In genomic region chr5:80125962-80126480, GRCh38 we compare ENCODE assay signal across 9 cellular contexts.
A peak's percentile ranks its signal among the peaks of the same experiment; 100 is the strongest.
DNase-seq lines count a peak whose midpoint lies in the region; ATAC-seq, FAIRE-seq and TF ChIP-seq lines count a peak whose summit lies in the region.
"Had no signal": no experiment of that assay in that cellular context is flagged by ENCODE, and none has a peak within 500 bp of the region (broad histone marks: within the 10 kb centered on the region; RNA-seq: fewer than 3 reads in every experiment).

No MANE protein-coding gene starts in this region.

- H3K27ac ChIP-seq in GM12878 (ENCODE audit: control insufficient read depth, insufficient read depth) (peak overlapping the region; percentile 74), pancreas (peak overlapping the region in 2 of 4 donors; percentile 24 to 50)

- WGBS in GM12878 (ENCODE audit: insufficient coverage, insufficient replicate concordance, low lambda C conversion rate, missing lambda C conversion rate) = 0% methylated on average over 4 of the region's 4 CpGs
- 82 to 85% methylated on average over 4 of the region's 4 CpGs for WGBS in pancreas, 2 donors

- no TSS peak for BruUV-seq in GM12878 (replicated peaks; lab: Mats Ljungman, UMichigan)

- TF ChIP-seq EP300 in GM12878 (IDR thresholded peaks at IDR 0.05; ENCODE audit: borderline replicate concordance in 1 of 2, control insufficient read depth in 1 of 2, low read depth in 2 of 2, low read length in 2 of 2) = peak; percentile 97 to 99; a peak in 3 of 4 replicates

- no peaks in the 10 kb centered on the region for H3K79me2 ChIP-seq in GM12878 (ENCODE audit: control insufficient read depth, insufficient read depth, low read length)

- RAD21 ChIA-PET in GM12878 (lab: Charles Lee; ENCODE audit: unreplicated experiment) = interaction anchor here (0.6 to 3.2 kb wide), 22 partner anchors 9 to 1625 kb away, joined by 3 to 41 read pairs (median 4); partner anchors contain the start of genes DHFR, MSH3 and SERINC5

- TF ChIP-seq POLR2A in GM12878 (IDR thresholded peaks at IDR 0.05; ENCODE audit: low read depth, low read length) (no peak), GM12892 (IDR thresholded peaks at IDR 0.05; ENCODE audit: low read depth, low read length) (no peak)

- no peaks in the 10 kb centered on the region for H3K36me3 ChIP-seq in GM12878 (ENCODE audit: control insufficient read depth in 2 of 2, insufficient read depth in 2 of 2, low read length in 1 of 2)
- no peaks in the 10 kb centered on the region for H3K36me3 ChIP-seq in pancreas
- H3K36me3 ChIP-seq: neutrophil had no signal

- DNase-seq in GM10248 (ENCODE audit: extremely low spot score) = peak; percentile 41
- DNase-seq in HT1080 (ENCODE audit: low read depth) = peak; percentile 93
- peak; percentile 93 for DNase-seq in GM12878 (ENCODE audit: low read depth, low spot score)
- no peak for DNase-seq in pancreas
- no peak for DNase-seq in NK-92 (lab: John Stamatoyannopoulos, UW; ENCODE audit: unreplicated experiment)
- DNase-seq in GM12892 (ENCODE audit: insufficient read length) = no peak
- DNase-seq in ecto neural progenitor cell (ENCODE audit: low spot score) = no peak

- peak overlapping the region; percentile 70 for H3K4me2 ChIP-seq in GM12878 (ENCODE audit: control insufficient read depth, insufficient read depth)

- no peak overlapping the region for H3K9ac ChIP-seq in GM12878 (ENCODE audit: control insufficient read depth, insufficient read depth, low read length)

- H3K27me3 ChIP-seq in GM12878 (replicated peaks in 1 of 2; ENCODE audit: control insufficient read depth in 2 of 2, insufficient read depth in 2 of 2, low read length in 1 of 2) (no peaks in the 10 kb centered on the region), pancreas (no peaks in the 10 kb centered on the region)
- H3K27me3 ChIP-seq: neutrophil had no signal

- SMC1A ChIA-PET in GM12878 (lab: Charles Lee; ENCODE audit: uncharacterized antibody, unreplicated experiment) = interaction anchor here (0.7 to 5.0 kb wide), 31 partner anchors 9 to 178 kb away, joined by 3 to 56 read pairs (median 5); partner anchors contain the start of genes MTX3 and SERINC5

- TF ChIP-seq CTCF in GM10248 (IDR thresholded peaks at IDR 0.05; ENCODE audit: control extremely low read depth, extremely low read depth, low read depth, missing control alignments) = no peak
- TF ChIP-seq CTCF in GM12878 (IDR thresholded peaks at IDR 0.05 in 2 of 3, conservative IDR thresholded peaks at IDR 0.05 in 1 of 3; ENCODE audit: control insufficient read depth in 2 of 3, extremely low read depth in 1 of 3, insufficient read depth in 1 of 3, low read depth in 3 of 3, low read length in 3 of 3) = no peak; a peak in 1 of 6 replicates
- no peak for TF ChIP-seq CTCF in pancreas (IDR thresholded peaks at IDR 0.05)

- no peak overlapping the region for H2AFZ ChIP-seq in GM12878 (ENCODE audit: control insufficient read depth, low read depth, low read length)

- no peaks in the 10 kb centered on the region for H4K20me1 ChIP-seq in GM12878 (ENCODE audit: control insufficient read depth, insufficient read depth)

- CTCF ChIA-PET in GM10248 (lab: Yijun Ruan, JAX) (interaction anchor here (0.8 to 2.0 kb wide), 14 partner anchors 8 to 130 kb away, joined by 3 to 9 read pairs (median 4); no protein-coding TSS in a partner anchor), GM12878 (lab: Yijun Ruan, JAX) (interaction anchor here (0.5 to 3.6 kb wide), 11 partner anchors 9 to 1366 kb away, joined by 3 to 26 read pairs (median 4); no protein-coding TSS in a partner anchor)

- in situ Hi-C loops in GM12878 (cut with MboI) = no loop called here

- FAIRE-seq in GM12878 (lab: Jason Lieb, UNC) (peak; percentile 83), pancreas (lab: Jason Lieb, UNC) (no peak), GM12892 (lab: Jason Lieb, UNC) (no peak)

- intact Hi-C loops in GM12878 (cut with micrococcal nuclease; ENCODE audit: unreplicated experiment) (loop anchor here (1.0 to 5.0 kb wide), 3 partner anchors 16 to 131 kb away; no protein-coding TSS in a partner anchor), pancreas (cut with DNase I) (no loop called here)

- H3K4me1 ChIP-seq in GM12878 (ENCODE audit: control insufficient read depth, insufficient read depth, low read length) (peaks cover 28% of the 10 kb centered on the region), pancreas (peaks cover 0 to 7% (median 0%) of the 10 kb centered on the region in 3 donors)

- H3K4me3 ChIP-seq in GM12878 (peak overlapping the region; percentile 32; the same call in 1 of the 2 replicates), pancreas (no peak overlapping the region)

- H3K9me3 ChIP-seq in GM12878 (replicated peaks; ENCODE audit: control insufficient read depth, insufficient read depth, low read length) (peaks cover 5% of the 10 kb centered on the region; the same call in 2 of the 3 replicates), pancreas (no peaks in the 10 kb centered on the region)
- H3K9me3 ChIP-seq: neutrophil had no signal

- TF ChIP-seq RAD21 in GM12878 (IDR thresholded peaks at IDR 0.05; ENCODE audit: insufficient read depth, low read depth, low read length) = no peak

- ATAC-seq in GM21515 (IDR thresholded peaks at IDR 0.05; ENCODE audit: unreplicated experiment) = peak; percentile 47
- ATAC-seq in GM12878 = peak; percentile 81
- peak in 3 of 4 donors; percentile 19 to 74 (median 71) for ATAC-seq in pancreas

- POLR2A ChIA-PET in GM10248 (lab: Yijun Ruan, JAX) = no interaction called here
- POLR2A ChIA-PET in GM12878 (lab: Charles Lee) = interaction anchor here (0.7 to 2.0 kb wide), 16 partner anchors 11 to 141 kb away, joined by 3 to 17 read pairs (median 5); partner anchors contain the start of gene SERINC5

TF ChIP-seq in GM12878, 131 proteins besides CTCF, POLR2A, EP300 and RAD21 (continues in another document):
- TF ChIP-seq CEBPZ (IDR thresholded peaks at IDR 0.05; ENCODE audit: low read depth, low read length) (no peak), ZNF24 (IDR thresholded peaks at IDR 0.05) (peak; percentile 85), EED (IDR thresholded peaks at IDR 0.05; ENCODE audit: low read depth) (peak; percentile 97), PAX5 (IDR thresholded peaks at IDR 0.05; ENCODE audit: borderline replicate concordance, low read depth, low read length) (peak; percentile 87), BCL11A (IDR thresholded peaks at IDR 0.05; ENCODE audit: low read depth, low read length) (peak; percentile 100), ATF7 (IDR thresholded peaks at IDR 0.05; ENCODE audit: low read depth) (peak; percentile 96), BCL3 (IDR thresholded peaks at IDR 0.05; ENCODE audit: borderline replicate concordance, insufficient read depth, low read depth, low read length, poor library complexity, severe bottlenecking) (peak; percentile 52), JUND (IDR thresholded peaks at IDR 0.05; ENCODE audit: low read depth, low read length) (peak; percentile 89), ZNF207 (IDR thresholded peaks at IDR 0.05; ENCODE audit: borderline replicate concordance) (no peak; the same call in 1 of the 2 replicates), YY1 (IDR thresholded peaks at IDR 0.05; ENCODE audit: low read depth, low read length) (no peak), DPF2 (IDR thresholded peaks at IDR 0.05) (peak; percentile 100), IKZF2 (IDR thresholded peaks at IDR 0.05) (peak; percentile 100)
- TF ChIP-seq, protein P1, sequence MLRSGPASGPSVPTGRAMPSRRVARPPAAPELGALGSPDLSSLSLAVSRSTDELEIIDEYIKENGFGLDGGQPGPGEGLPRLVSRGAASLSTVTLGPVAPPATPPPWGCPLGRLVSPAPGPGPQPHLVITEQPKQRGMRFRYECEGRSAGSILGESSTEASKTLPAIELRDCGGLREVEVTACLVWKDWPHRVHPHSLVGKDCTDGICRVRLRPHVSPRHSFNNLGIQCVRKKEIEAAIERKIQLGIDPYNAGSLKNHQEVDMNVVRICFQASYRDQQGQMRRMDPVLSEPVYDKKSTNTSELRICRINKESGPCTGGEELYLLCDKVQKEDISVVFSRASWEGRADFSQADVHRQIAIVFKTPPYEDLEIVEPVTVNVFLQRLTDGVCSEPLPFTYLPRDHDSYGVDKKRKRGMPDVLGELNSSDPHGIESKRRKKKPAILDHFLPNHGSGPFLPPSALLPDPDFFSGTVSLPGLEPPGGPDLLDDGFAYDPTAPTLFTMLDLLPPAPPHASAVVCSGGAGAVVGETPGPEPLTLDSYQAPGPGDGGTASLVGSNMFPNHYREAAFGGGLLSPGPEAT (IDR thresholded peaks at IDR 0.05; ENCODE audit: low read depth) = peak; percentile 97

Comparison
In these comparisons a context has a peak if more than half of its experiments do, and no peak if none do; other contexts are left out.
1. DNase-seq: peak in GM10248 (single experiment), HT1080 (single experiment) and GM12878 (single experiment); none in pancreas (0 of 6), NK-92 (single experiment), GM12892 (single experiment) and ecto neural progenitor cell (single experiment).
2. Peak in every context shown above with its lines, with median percentiles within 50 percentile points of each other: ATAC-seq.